ENCODE assay signal across 10 cellular contexts in genomic region chr3:129304553-129305222, GRCh38. TPM values are rescaled to one million over a fixed set of nuclear protein-coding genes. Genes with fewer than 3 reads are reported as not detected.
DNase-seq lines count a peak whose midpoint lies in the region; ATAC-seq and TF ChIP-seq lines count a peak whose summit lies in the region.
"Had no signal": no experiment of that assay in that cellular context is flagged by ENCODE, and none has a peak within 500 bp of the region (broad histone marks: within the 10 kb centered on the region; RNA-seq: fewer than 3 reads in every experiment).

No MANE protein-coding gene starts in this region.

- H3K27ac ChIP-seq in RWPE1 (peak overlapping the region; percentile 86), sigmoid colon (peak overlapping the region; percentile 68 to 82 (median 74))

- H3K4me3 ChIP-seq in Caco-2 (ENCODE audit: low read depth, low read length): no peak overlapping the region
- H3K4me3 ChIP-seq in fibroblast of the aortic adventitia (ENCODE audit: low read depth, low read length): no peak overlapping the region
- no peak overlapping the region for H3K4me3 ChIP-seq in sigmoid colon

- H3K4me1 Mint-ChIP-seq in Caco-2 (ENCODE audit: low read depth, unreplicated experiment): no peaks in the 10 kb centered on the region
- H3K4me1 Mint-ChIP-seq in effector memory CD8-positive, alpha-beta T cell (ENCODE audit: low read depth in 2 of 2): peaks cover 5% of the 10 kb centered on the region in 2 donors

- 92 to 95% methylated on average over 3 of the region's 3 CpGs for whole genome bisulfite sequencing in sigmoid colon, 2 donors

- TSS peak; percentile 62 for BruUV-seq in Caco-2 (replicated peaks; lab: Mats Ljungman, UMichigan)

- H3K27me3 Mint-ChIP-seq in Caco-2 (ENCODE audit: insufficient read depth, unreplicated experiment): no peaks in the 10 kb centered on the region
- no peaks in the 10 kb centered on the region for H3K27me3 Mint-ChIP-seq in effector memory CD8-positive, alpha-beta T cell

- H3K27me3 ChIP-seq in Caco-2 (replicated peaks; ENCODE audit: control insufficient read depth, insufficient read depth, low read length) (no peaks in the 10 kb centered on the region), sigmoid colon (no peaks in the 10 kb centered on the region)

- no peak for ATAC-seq in effector memory CD8-positive, alpha-beta T cell (replicated peaks)
- ATAC-seq in HG03565 (IDR thresholded peaks at IDR 0.05; ENCODE audit: unreplicated experiment): no peak

- no peak overlapping the region for H3K4me3 Mint-ChIP-seq in Caco-2 (ENCODE audit: unreplicated experiment)
- H3K4me3 Mint-ChIP-seq in effector memory CD8-positive, alpha-beta T cell: no peak overlapping the region

- intact Hi-C loops in Caco-2 (cut with micrococcal nuclease; ENCODE audit: unreplicated experiment): no loop called here
- intact Hi-C loops in sigmoid colon (cut with DNase I): loop anchor here (1.0 kb wide), 1 partner anchor 10 kb away; no protein-coding TSS in a partner anchor

- no peaks in the 10 kb centered on the region for H3K9me3 Mint-ChIP-seq in Caco-2 (ENCODE audit: unreplicated experiment)
- H3K9me3 Mint-ChIP-seq in effector memory CD8-positive, alpha-beta T cell: no peaks in the 10 kb centered on the region

- TF ChIP-seq POLR2A in sigmoid colon (IDR thresholded peaks at IDR 0.05): no peak

- H3K4me1 ChIP-seq in Caco-2: peaks cover 13% of the 10 kb centered on the region
- H3K4me1 ChIP-seq in sigmoid colon: peaks cover 0 to 11% (median 3%) of the 10 kb centered on the region in 4 donors

- DNase-seq in Caco-2 (no peak), RWPE1 (ENCODE audit: low spot score) (no peak), fibroblast of the aortic adventitia (ENCODE audit: low read depth) (peak; percentile 7), sigmoid colon (no peak), RKO (ENCODE audit: low spot score) (no peak), GM20000 (ENCODE audit: low spot score) (no peak)
- no peak for DNase-seq in effector memory CD8-positive, alpha-beta T cell
- DNase-seq: activated gamma-delta T cell; stimulated activated naive CD4-positive, alpha-beta T cell treated with Interleukin-2 at 50 U/mL for 16 hours had no signal

- H3K9me3 ChIP-seq in Caco-2 (no peaks in the 10 kb centered on the region), sigmoid colon (no peaks in the 10 kb centered on the region)

- H3K36me3 Mint-ChIP-seq in Caco-2 (ENCODE audit: insufficient read depth, unreplicated experiment): peaks cover 28% of the 10 kb centered on the region
- H3K36me3 Mint-ChIP-seq in effector memory CD8-positive, alpha-beta T cell (ENCODE audit: insufficient read depth): peaks cover 62% of the 10 kb centered on the region

- CTCF ChIA-PET in Caco-2 (lab: Charles Lee) (no interaction called here), RWPE1 (lab: Yijun Ruan, JAX) (interaction anchor here (1.3 to 1.6 kb wide), 2 partner anchors 11 to 22 kb away, joined by 3 to 6 read pairs; a partner anchor contains a TSS)

- no peak overlapping the region for H3K27ac Mint-ChIP-seq in Caco-2 (ENCODE audit: unreplicated experiment)
- H3K27ac Mint-ChIP-seq in effector memory CD8-positive, alpha-beta T cell: peak overlapping the region in 1 of 2 donors; percentile 38

- TF ChIP-seq EP300 in sigmoid colon (IDR thresholded peaks at IDR 0.05): no peak

- H3K36me3 ChIP-seq in Caco-2 (ENCODE audit: control insufficient read depth, insufficient read depth, low read length): 0 out of 2 replicates have a peak, but pooled peaks cover 2% of the 10 kb centered on the region
- peaks cover 0 to 50% (median 5%) of the 10 kb centered on the region in 4 donors for H3K36me3 ChIP-seq in sigmoid colon

- POLR2A ChIA-PET in Caco-2 (lab: Charles Lee): no interaction called here
- POLR2A ChIA-PET in RWPE1 (lab: Yijun Ruan, JAX; ENCODE audit: low non-redundant PET): interaction anchor here (1.0 kb wide), 1 partner anchor 135 kb away, joined by 3 read pairs; the partner anchor contains the start of genes IFT122 and MBD4

- no peak for TF ChIP-seq CTCF in Caco-2 (IDR thresholded peaks at IDR 0.05; ENCODE audit: insufficient read depth in 1 of 2, low read depth in 1 of 2, low read length in 1 of 2, severe bottlenecking in 1 of 2, unreplicated experiment in 1 of 2)
- TF ChIP-seq CTCF in RWPE1 (conservative IDR thresholded peaks at IDR 0.05; ENCODE audit: low read depth): no peak
- no peak for TF ChIP-seq CTCF in fibroblast of the aortic adventitia (IDR thresholded peaks at IDR 0.05; ENCODE audit: insufficient read depth, low read length)
- no peak for TF ChIP-seq CTCF in sigmoid colon (IDR thresholded peaks at IDR 0.05)
- TF ChIP-seq CTCF in GM20000 (IDR thresholded peaks at IDR 0.05; ENCODE audit: extremely low read depth, missing control alignments): no peak

RNA-seq across cellular contexts. Expression of gene HMCES, which starts 26.0 kb away (rescaled TPM):
- total RNA-seq in Caco-2 (2022) (47.7 and 47.9 TPM in 2 replicates), fibroblast of the aortic adventitia (ENCODE audit: low replicate concordance) (9.2 and 11.1 TPM in 2 replicates), sigmoid colon (10 to 100 TPM; 15.2 to 22.5 (median 20.2) TPM)
- polyA plus RNA-seq in sigmoid colon: 10 to 100 TPM; 21.6 to 41.2 (median 25.4) TPM

RNA-seq across cellular contexts. Expression of gene COPG1, which starts 55.3 kb away (rescaled TPM):
- total RNA-seq in Caco-2 (2022) (178 TPM in 2 replicates), fibroblast of the aortic adventitia (ENCODE audit: low replicate concordance) (235 and 371 TPM in 2 replicates), sigmoid colon (10 to 100 TPM; 50.9 to 78.1 (median 57.9) TPM)
- polyA plus RNA-seq in sigmoid colon: 100 to 1,000 TPM; 104 to 151 (median 148) TPM
